Comparison of ENCODE assay signal across 9 cellular contexts in genomic region chr1:39183503-39184353, GRCh38. TPM values are rescaled to one million over a fixed set of nuclear protein-coding genes. Genes with fewer than 3 reads are reported as not detected.
DNase-seq lines count a peak whose midpoint lies in the region; ATAC-seq and TF ChIP-seq lines count a peak whose summit lies in the region.
"Had no signal": no experiment of that assay in that cellular context is flagged by ENCODE, and none has a peak within 500 bp of the region (broad histone marks: within the 10 kb centered on the region; RNA-seq: fewer than 3 reads in every experiment).

No MANE protein-coding gene starts in this region.

- DNase-seq in Karpas-422 (peak; percentile 59), SKM-1 (lab: John Stamatoyannopoulos, UW; ENCODE audit: unreplicated experiment) (peak; percentile 48), right atrium auricular region (ENCODE audit: low spot score) (no peak), NCI-H2171 (lab: John Stamatoyannopoulos, UW) (no peak)
- DNase-seq in activated naive CD4-positive, alpha-beta T cell treated with anti-CD3 and anti-CD28 coated beads, Interleukin-2, amount 10 ng/mL, durations not matched to agents 7 days and 5 days = peak; percentile 91
- DNase-seq in stimulated activated CD4-positive, alpha-beta T cell treated with anti-CD3 and anti-CD28 coated beads, Interleukin-12 subunit alpha, Interleukin-12 subunit beta, amount 100 ng/mL, for 48 hours (ENCODE audit: low read depth in 2 of 3, low spot score in 1 of 3) = peak; percentile 73 to 77 (median 76)

- peak overlapping the region; percentile 91 for H3K27ac Mint-ChIP-seq in activated naive CD4-positive, alpha-beta T cell treated with anti-CD3 and anti-CD28 coated beads, Interleukin-2, amount 10 ng/mL, durations not matched to agents 7 days and 5 days

- no peaks in the 10 kb centered on the region for H3K27me3 Mint-ChIP-seq in activated naive CD4-positive, alpha-beta T cell treated with anti-CD3 and anti-CD28 coated beads, Interleukin-2, amount 10 ng/mL, durations not matched to agents 7 days and 5 days

- peak; percentile 22 to 55 for TF ChIP-seq CTCF in right atrium auricular region (IDR thresholded peaks at IDR 0.05)

- H3K9me3 Mint-ChIP-seq in activated naive CD4-positive, alpha-beta T cell treated with anti-CD3 and anti-CD28 coated beads, Interleukin-2, amount 10 ng/mL, durations not matched to agents 7 days and 5 days = no peaks in the 10 kb centered on the region

- H3K4me1 ChIP-seq in Karpas-422 (ENCODE audit: low read length) = no peaks in the 10 kb centered on the region
- peaks cover 0 to 22% of the 10 kb centered on the region in 2 donors for H3K4me1 ChIP-seq in right atrium auricular region

- H3K36me3 ChIP-seq in Karpas-422 (ENCODE audit: insufficient read depth, low read length) = no peaks in the 10 kb centered on the region
- H3K36me3 ChIP-seq in right atrium auricular region = no peaks in the 10 kb centered on the region
- H3K36me3 ChIP-seq: neutrophil had no signal

- no peaks in the 10 kb centered on the region for H4K20me1 ChIP-seq in Karpas-422 (ENCODE audit: insufficient read depth, low read depth, low read length)

- CTCF ChIA-PET in activated naive CD4-positive, alpha-beta T cell treated with anti-CD3 and anti-CD28 coated beads, Interleukin-2, amount 10 ng/mL, durations not matched to agents 7 days and 5 days (lab: Charles Lee) = interaction anchor here (0.6 to 4.3 kb wide), 15 partner anchors 9 to 358 kb away, joined by 3 to 36 read pairs (median 5); partner anchors contain the start of gene MACF1

- H3K79me2 ChIP-seq in Karpas-422 (ENCODE audit: low read length) = no peaks in the 10 kb centered on the region

- no peak overlapping the region for H3K4me2 ChIP-seq in Karpas-422 (ENCODE audit: low read depth, low read length, poor library complexity, severe bottlenecking)

- H3K4me3 Mint-ChIP-seq in activated naive CD4-positive, alpha-beta T cell treated with anti-CD3 and anti-CD28 coated beads, Interleukin-2, amount 10 ng/mL, durations not matched to agents 7 days and 5 days = peak overlapping the region; percentile 11

- H3K4me3 ChIP-seq in Karpas-422 (ENCODE audit: low read length) (no peak overlapping the region), right atrium auricular region (no peak overlapping the region)

- H3K9ac ChIP-seq in Karpas-422 (ENCODE audit: low read length) = no peak overlapping the region

- H2AFZ ChIP-seq in Karpas-422 (ENCODE audit: low read length) = no peak overlapping the region

- H3K27ac ChIP-seq in Karpas-422 (ENCODE audit: low read length) = no peak overlapping the region
- peak overlapping the region; percentile 28 to 59 for H3K27ac ChIP-seq in right atrium auricular region
- H3K27ac ChIP-seq: neutrophil had no signal

- H3K9me2 ChIP-seq in Karpas-422 (replicated peaks; ENCODE audit: insufficient read depth, low read length) = no peaks in the 10 kb centered on the region

- ATAC-seq in GM18511 (IDR thresholded peaks at IDR 0.05; ENCODE audit: unreplicated experiment) = peak; percentile 62
- ATAC-seq in GM21381 (IDR thresholded peaks at IDR 0.05; ENCODE audit: unreplicated experiment) = no peak

- peaks cover 49% of the 10 kb centered on the region for H3K4me1 Mint-ChIP-seq in activated naive CD4-positive, alpha-beta T cell treated with anti-CD3 and anti-CD28 coated beads, Interleukin-2, amount 10 ng/mL, durations not matched to agents 7 days and 5 days

- H3K27me3 ChIP-seq in Karpas-422 (ENCODE audit: low read length) (no peaks in the 10 kb centered on the region), right atrium auricular region (no peaks in the 10 kb centered on the region)
- H3K27me3 ChIP-seq: neutrophil had no signal

- no peaks in the 10 kb centered on the region for H3K9me3 ChIP-seq in Karpas-422 (ENCODE audit: low read length)
- H3K9me3 ChIP-seq in right atrium auricular region = no peaks in the 10 kb centered on the region
- H3K9me3 ChIP-seq: neutrophil had no signal

- H3K36me3 Mint-ChIP-seq in activated naive CD4-positive, alpha-beta T cell treated with anti-CD3 and anti-CD28 coated beads, Interleukin-2, amount 10 ng/mL, durations not matched to agents 7 days and 5 days = no peaks in the 10 kb centered on the region

RNA-seq across cellular contexts. Expression of gene MACF1, which starts 20.8 kb away (rescaled TPM):
- total RNA-seq in Karpas-422 (2014; rRNA removed; shearing (Covaris generic); ENCODE audit: low replicate concordance) = 4.9 and 6.2 TPM in 2 replicates
- total RNA-seq in right atrium auricular region = 100 to 1,000 TPM; 273 to 278 TPM

Comparison
In these comparisons a context has a peak if more than half of its experiments do, and no peak if none do; other contexts are left out.
1. DNase-seq: peak in Karpas-422 (single experiment), SKM-1 (single experiment), activated naive CD4-positive, alpha-beta T cell treated with anti-CD3 and anti-CD28 coated beads, Interleukin-2, amount 10 ng/mL, durations not matched to agents 7 days and 5 days (single experiment) and stimulated activated CD4-positive, alpha-beta T cell treated with anti-CD3 and anti-CD28 coated beads, Interleukin-12 subunit alpha, Interleukin-12 subunit beta, amount 100 ng/mL, for 48 hours (3 of 3); none in right atrium auricular region (single experiment) and NCI-H2171 (single experiment).
2. RNA of gene MACF1, which starts 20.8 kb away (total RNA-seq): 273 to 278 TPM in right atrium auricular region; 4.9 to 6.2 TPM in Karpas-422; every median in the first group is over 10 times any median in the second.